Comparison of ENCODE assay signal across 1 cellular context in genomic region chr4:176319237-176319703, GRCh38.
TF ChIP-seq lines count a peak whose summit lies in the region.

No MANE protein-coding gene starts in this region.

TF ChIP-seq in GM23338, 12 proteins besides CTCF, POLR2A, EP300 and RAD21 (continued from another document):
- TF ChIP-seq ZNF462 (CRISPR knock-in tag; IDR thresholded peaks at IDR 0.05) (no peak), JUNB (IDR thresholded peaks at IDR 0.05; ENCODE audit: unreplicated experiment) (no peak), EZH2 (IDR thresholded peaks at IDR 0.05; ENCODE audit: low read depth, unreplicated experiment) (no peak), STAT1 (IDR thresholded peaks at IDR 0.05; ENCODE audit: unreplicated experiment) (no peak)
TF ChIP-seq in GM23338: peak in this region for 0.
